Comparison of ENCODE assay signal across 8 cellular contexts in the genomic region with DNA sequence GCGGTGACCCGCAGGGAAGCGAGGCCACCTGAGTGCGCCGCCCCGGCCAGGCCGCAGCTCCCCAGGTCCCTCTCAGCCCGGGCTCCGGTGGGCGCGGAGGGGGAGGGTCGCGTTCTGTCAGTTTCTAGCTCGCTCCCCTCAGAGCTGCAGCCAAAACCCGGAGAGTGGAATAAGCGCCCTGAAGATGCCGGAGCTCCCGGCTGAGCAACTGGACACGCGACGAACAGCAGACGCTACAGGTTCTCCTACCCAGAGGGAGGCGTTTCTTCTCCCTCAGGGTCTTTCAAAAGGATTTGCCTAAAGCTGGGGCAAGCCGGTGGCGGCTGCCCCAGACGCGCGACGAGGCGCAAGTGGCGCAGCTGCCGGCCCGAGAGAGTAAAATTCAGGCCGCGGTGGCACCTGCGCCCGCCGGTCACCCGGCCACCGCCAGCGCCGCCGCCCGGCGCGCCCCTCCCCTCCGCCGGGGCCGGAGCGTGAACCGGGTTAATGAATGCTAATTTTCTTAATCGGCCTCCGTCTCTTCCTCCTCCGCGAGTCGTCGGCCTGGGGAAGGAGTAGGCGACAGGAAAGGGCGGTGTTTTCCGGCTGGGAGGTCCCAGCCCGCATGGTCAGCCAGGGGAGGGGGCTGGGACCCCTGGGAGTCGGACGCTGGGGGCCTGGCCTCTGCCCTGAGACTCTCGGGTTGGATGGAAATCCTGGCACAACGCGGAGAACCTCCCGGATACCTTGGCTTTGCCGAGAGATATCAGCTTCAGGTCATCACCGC. TPM values are rescaled to one million over a fixed set of nuclear protein-coding genes. Genes with fewer than 3 reads are reported as not detected.
DNase-seq lines count a peak whose midpoint lies in the region; ATAC-seq, FAIRE-seq and TF ChIP-seq lines count a peak whose summit lies in the region.

No MANE protein-coding gene starts in this region.

- no peaks in the 10 kb centered on the region for H3K27me3 Mint-ChIP-seq in activated T-helper 17 cell treated with anti-CD3 and anti-CD28 coated beads, Interleukin-2, amount 50 U/mL, for 72 hours
- H3K27me3 Mint-ChIP-seq in natural killer cell treated with Interleukin-12 subunit alpha and Interleukin-12 subunit beta and Interleukin-15 and Interleukin-18, amount 100 ng/mL, for 72 hours, result no peaks in the 10 kb centered on the region
- no peaks in the 10 kb centered on the region for H3K27me3 Mint-ChIP-seq in stimulated activated naive CD8-positive, alpha-beta T cell treated with anti-CD3 and anti-CD28 coated beads, Interleukin-15, amount 100 ng/mL, for 72 hours

- TF ChIP-seq RAD21 in Ishikawa (IDR thresholded peaks at IDR 0.05; ENCODE audit: low read depth), result no peak

- no peak for TF ChIP-seq EP300 in Ishikawa (IDR thresholded peaks at IDR 0.05; ENCODE audit: borderline replicate concordance)

- H3K9me3 Mint-ChIP-seq in activated T-helper 17 cell treated with anti-CD3 and anti-CD28 coated beads, Interleukin-2, amount 50 U/mL, for 72 hours, result no peaks in the 10 kb centered on the region
- no peaks in the 10 kb centered on the region for H3K9me3 Mint-ChIP-seq in natural killer cell treated with Interleukin-12 subunit alpha and Interleukin-12 subunit beta and Interleukin-15 and Interleukin-18, amount 100 ng/mL, for 72 hours
- H3K9me3 Mint-ChIP-seq in stimulated activated naive CD8-positive, alpha-beta T cell treated with anti-CD3 and anti-CD28 coated beads, Interleukin-15, amount 100 ng/mL, for 72 hours, result no peaks in the 10 kb centered on the region

- ATAC-seq in GM21529 (IDR thresholded peaks at IDR 0.05; ENCODE audit: unreplicated experiment), result peak; percentile 51
- peak; percentile 14 for ATAC-seq in activated T-helper 17 cell treated with anti-CD3 and anti-CD28 coated beads, Interleukin-2, amount 50 U/mL, for 72 hours (replicated peaks)
- peak; percentile 54 to 62 for ATAC-seq in natural killer cell treated with Interleukin-12 subunit alpha and Interleukin-12 subunit beta and Interleukin-15 and Interleukin-18, amount 100 ng/mL, for 72 hours
- ATAC-seq in stimulated activated naive CD8-positive, alpha-beta T cell treated with anti-CD3 and anti-CD28 coated beads, Interleukin-15, amount 100 ng/mL, for 72 hours, result peak; percentile 56

- H3K4me3 ChIP-seq in fibroblast of mammary gland (ENCODE audit: control insufficient read depth, low read depth, low read length), result peak overlapping the region; percentile 73

- H3K4me1 Mint-ChIP-seq in activated T-helper 17 cell treated with anti-CD3 and anti-CD28 coated beads, Interleukin-2, amount 50 U/mL, for 72 hours, result peaks cover 20% of the 10 kb centered on the region
- H3K4me1 Mint-ChIP-seq in natural killer cell treated with Interleukin-12 subunit alpha and Interleukin-12 subunit beta and Interleukin-15 and Interleukin-18, amount 100 ng/mL, for 72 hours (ENCODE audit: low read depth in 2 of 2), result peaks cover 30 to 44% of the 10 kb centered on the region in 2 donors
- peaks cover 57% of the 10 kb centered on the region for H3K4me1 Mint-ChIP-seq in stimulated activated naive CD8-positive, alpha-beta T cell treated with anti-CD3 and anti-CD28 coated beads, Interleukin-15, amount 100 ng/mL, for 72 hours

- no peak for TF ChIP-seq CTCF in fibroblast of mammary gland (conservative IDR thresholded peaks at IDR 0.05; ENCODE audit: control insufficient read depth, insufficient read depth, low read depth, low read length)

- H3K27ac Mint-ChIP-seq in activated T-helper 17 cell treated with anti-CD3 and anti-CD28 coated beads, Interleukin-2, amount 50 U/mL, for 72 hours, result peak overlapping the region; percentile 61
- H3K27ac Mint-ChIP-seq in natural killer cell treated with Interleukin-12 subunit alpha and Interleukin-12 subunit beta and Interleukin-15 and Interleukin-18, amount 100 ng/mL, for 72 hours, result peak overlapping the region; percentile 50 to 82
- peak overlapping the region; percentile 88 to 97 for H3K27ac Mint-ChIP-seq in stimulated activated naive CD8-positive, alpha-beta T cell treated with anti-CD3 and anti-CD28 coated beads, Interleukin-15, amount 100 ng/mL, for 72 hours

- DNase-seq in DMS153 treated with DMSO at 0.1 percent for 48 hours (lab: John Stamatoyannopoulos, UW; ENCODE audit: unreplicated experiment), result peak; percentile 54
- peak; percentile 77 for DNase-seq in RCC 7860 (ENCODE audit: low spot score)
- peak; percentile 72 for DNase-seq in fibroblast of mammary gland (ENCODE audit: low read depth)
- DNase-seq in natural killer cell treated with Interleukin-12 subunit alpha and Interleukin-12 subunit beta and Interleukin-15 and Interleukin-18, amount 100 ng/mL, for 72 hours (ENCODE audit: low spot score), result peak; percentile 69
- DNase-seq in stimulated activated naive CD8-positive, alpha-beta T cell treated with anti-CD3 and anti-CD28 coated beads, Interleukin-15, amount 100 ng/mL, for 72 hours, result peak; percentile 77 to 78

- H3K36me3 Mint-ChIP-seq in activated T-helper 17 cell treated with anti-CD3 and anti-CD28 coated beads, Interleukin-2, amount 50 U/mL, for 72 hours (ENCODE audit: low read depth), result peaks cover 36% of the 10 kb centered on the region
- H3K36me3 Mint-ChIP-seq in natural killer cell treated with Interleukin-12 subunit alpha and Interleukin-12 subunit beta and Interleukin-15 and Interleukin-18, amount 100 ng/mL, for 72 hours, result peaks cover 6% of the 10 kb centered on the region

- peak overlapping the region; percentile 97 for H3K4me3 Mint-ChIP-seq in activated T-helper 17 cell treated with anti-CD3 and anti-CD28 coated beads, Interleukin-2, amount 50 U/mL, for 72 hours
- peak overlapping the region; percentile 97 for H3K4me3 Mint-ChIP-seq in natural killer cell treated with Interleukin-12 subunit alpha and Interleukin-12 subunit beta and Interleukin-15 and Interleukin-18, amount 100 ng/mL, for 72 hours
- H3K4me3 Mint-ChIP-seq in stimulated activated naive CD8-positive, alpha-beta T cell treated with anti-CD3 and anti-CD28 coated beads, Interleukin-15, amount 100 ng/mL, for 72 hours, result peak overlapping the region; percentile 91

- FAIRE-seq in RCC 7860 (lab: Jason Lieb, UNC), result no peak

TF ChIP-seq in Ishikawa, 13 proteins besides CTCF, POLR2A, EP300 and RAD21:
- no peak for TF ChIP-seq EGR1 (IDR thresholded peaks at IDR 0.05)
- peak; percentile 43; the same call in 1 of the 2 replicates for TF ChIP-seq YY1 (IDR thresholded peaks at IDR 0.05; ENCODE audit: low read depth)
- TF ChIP-seq, protein P1, sequence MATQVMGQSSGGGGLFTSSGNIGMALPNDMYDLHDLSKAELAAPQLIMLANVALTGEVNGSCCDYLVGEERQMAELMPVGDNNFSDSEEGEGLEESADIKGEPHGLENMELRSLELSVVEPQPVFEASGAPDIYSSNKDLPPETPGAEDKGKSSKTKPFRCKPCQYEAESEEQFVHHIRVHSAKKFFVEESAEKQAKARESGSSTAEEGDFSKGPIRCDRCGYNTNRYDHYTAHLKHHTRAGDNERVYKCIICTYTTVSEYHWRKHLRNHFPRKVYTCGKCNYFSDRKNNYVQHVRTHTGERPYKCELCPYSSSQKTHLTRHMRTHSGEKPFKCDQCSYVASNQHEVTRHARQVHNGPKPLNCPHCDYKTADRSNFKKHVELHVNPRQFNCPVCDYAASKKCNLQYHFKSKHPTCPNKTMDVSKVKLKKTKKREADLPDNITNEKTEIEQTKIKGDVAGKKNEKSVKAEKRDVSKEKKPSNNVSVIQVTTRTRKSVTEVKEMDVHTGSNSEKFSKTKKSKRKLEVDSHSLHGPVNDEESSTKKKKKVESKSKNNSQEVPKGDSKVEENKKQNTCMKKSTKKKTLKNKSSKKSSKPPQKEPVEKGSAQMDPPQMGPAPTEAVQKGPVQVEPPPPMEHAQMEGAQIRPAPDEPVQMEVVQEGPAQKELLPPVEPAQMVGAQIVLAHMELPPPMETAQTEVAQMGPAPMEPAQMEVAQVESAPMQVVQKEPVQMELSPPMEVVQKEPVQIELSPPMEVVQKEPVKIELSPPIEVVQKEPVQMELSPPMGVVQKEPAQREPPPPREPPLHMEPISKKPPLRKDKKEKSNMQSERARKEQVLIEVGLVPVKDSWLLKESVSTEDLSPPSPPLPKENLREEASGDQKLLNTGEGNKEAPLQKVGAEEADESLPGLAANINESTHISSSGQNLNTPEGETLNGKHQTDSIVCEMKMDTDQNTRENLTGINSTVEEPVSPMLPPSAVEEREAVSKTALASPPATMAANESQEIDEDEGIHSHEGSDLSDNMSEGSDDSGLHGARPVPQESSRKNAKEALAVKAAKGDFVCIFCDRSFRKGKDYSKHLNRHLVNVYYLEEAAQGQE (IDR thresholded peaks at IDR 0.05; ENCODE audit: low read depth), result no peak
- TF ChIP-seq CEBPB (IDR thresholded peaks at IDR 0.05), result no peak
- peak; percentile 48 for TF ChIP-seq TAF1 (IDR thresholded peaks at IDR 0.05; ENCODE audit: low read depth)
- TF ChIP-seq TEAD4 (IDR thresholded peaks at IDR 0.05), result peak; percentile 29; the same call in 1 of the 2 replicates
- TF ChIP-seq TCF12 (IDR thresholded peaks at IDR 0.05; ENCODE audit: low read depth), result no peak; the same call in 1 of the 2 replicates
- TF ChIP-seq, protein P2, sequence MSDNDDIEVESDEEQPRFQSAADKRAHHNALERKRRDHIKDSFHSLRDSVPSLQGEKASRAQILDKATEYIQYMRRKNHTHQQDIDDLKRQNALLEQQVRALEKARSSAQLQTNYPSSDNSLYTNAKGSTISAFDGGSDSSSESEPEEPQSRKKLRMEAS (IDR thresholded peaks at IDR 0.05), result peak; percentile 30; the same call in 1 of the 2 replicates
- TF ChIP-seq ZBTB7A (IDR thresholded peaks at IDR 0.05; ENCODE audit: low read depth), result peak; percentile 100

RNA-seq across cellular contexts. Expression of a gene that starts 0.8 kb away (rescaled TPM):
- total RNA-seq in activated T-helper 17 cell treated with anti-CD3 and anti-CD28 coated beads, Interleukin-2, amount 50 U/mL, for 72 hours, result 10 to 100 TPM; 33.5 to 40.9 TPM
- 10 to 100 TPM; 36.0 to 40.1 TPM for total RNA-seq in natural killer cell treated with Interleukin-12 subunit alpha and Interleukin-12 subunit beta and Interleukin-15 and Interleukin-18, amount 100 ng/mL, for 72 hours

Comparison
In these comparisons a context has a peak if more than half of its experiments do, and no peak if none do; other contexts are left out.
1. Peak in every context shown above with its lines: DNase-seq, ATAC-seq and H3K4me3 ChIP-seq.